In the genomic region with DNA sequence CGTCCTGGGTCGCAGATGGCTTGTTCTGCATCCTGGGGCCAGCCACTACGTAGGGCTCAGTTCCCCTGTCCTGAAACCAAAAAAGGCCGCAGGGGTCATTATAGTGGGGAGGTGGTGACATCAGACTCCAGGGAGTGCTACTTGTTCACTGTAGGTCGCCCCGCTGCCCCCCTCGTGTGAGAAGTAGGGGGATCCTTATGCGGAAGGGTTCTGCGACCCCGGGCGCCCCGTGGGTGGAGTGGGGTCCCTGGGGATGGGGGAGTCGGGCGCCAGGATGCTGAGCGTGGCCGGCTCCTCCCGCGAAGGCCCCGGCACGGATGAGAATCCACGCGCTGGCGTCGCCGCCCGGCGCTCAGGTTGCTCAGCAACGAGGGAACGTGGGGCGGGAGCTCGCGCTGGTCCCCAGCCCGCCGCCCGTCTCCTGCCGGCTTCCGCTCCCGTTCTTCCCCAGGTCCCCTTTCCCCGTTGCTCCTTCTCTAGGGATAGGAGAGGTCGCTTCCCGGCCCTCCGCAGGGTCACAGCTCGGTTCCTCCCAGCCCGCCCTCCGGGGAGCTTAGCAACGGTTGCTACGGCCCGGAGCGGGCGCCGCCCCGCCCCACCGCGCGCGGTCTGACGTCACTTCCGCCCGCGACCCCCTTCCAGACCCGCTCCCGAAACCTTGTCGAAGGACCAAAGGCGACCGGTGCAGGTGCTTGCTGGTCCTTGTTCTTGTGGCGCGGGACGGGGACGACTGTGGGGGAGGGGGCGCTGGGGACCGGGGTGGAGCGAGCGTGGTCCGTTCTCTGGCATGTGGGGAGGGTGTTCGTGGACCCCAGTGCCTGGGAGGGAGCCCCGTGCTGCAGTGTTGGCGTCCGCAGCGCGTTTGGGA, we compare ENCODE assay signal across 8 cellular contexts. TPM values are rescaled to one million over a fixed set of nuclear protein-coding genes. Genes with fewer than 3 reads are reported as not detected.
A peak's percentile ranks its signal among the peaks of the same experiment; 100 is the strongest.
DNase-seq lines count a peak whose midpoint lies in the region; ATAC-seq, FAIRE-seq and TF ChIP-seq lines count a peak whose summit lies in the region.

A gene with protein sequence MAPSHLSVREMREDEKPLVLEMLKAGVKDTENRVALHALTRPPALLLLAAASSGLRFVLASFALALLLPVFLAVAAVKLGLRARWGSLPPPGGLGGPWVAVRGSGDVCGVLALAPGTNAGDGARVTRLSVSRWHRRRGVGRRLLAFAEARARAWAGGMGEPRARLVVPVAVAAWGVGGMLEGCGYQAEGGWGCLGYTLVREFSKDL (plus strand): TSS at position 618 of the 868 bp plus-strand sequence. CDS start 521 bp downstream, outside the sequence.

- 4 to 12% methylated on average over 26 to 62 of the region's 80 CpGs for WGBS in thyroid gland, 2 donors

- H3K27ac ChIP-seq in Peyer's patch (peak within 1 kb of the TSS; percentile 77 to 87 (median 80)), thyroid gland (peak within 1 kb of the TSS; percentile 78 to 97 (median 80))

- ATAC-seq in HG03097 (IDR thresholded peaks at IDR 0.05; ENCODE audit: low FRiP score, unreplicated experiment): no peak

- intact Hi-C loops in thyroid gland (cut with DNase I): no loop called here

- peaks cover 0 to 42% (median 12%) of the 10 kb centered on the region in 4 donors for H3K4me1 ChIP-seq in Peyer's patch
- peaks cover 56% of the 10 kb centered on the region for H3K4me1 ChIP-seq in neuron (ENCODE audit: insufficient read depth, low read length)
- H3K4me1 ChIP-seq in thyroid gland: peaks cover 35 to 50% of the 10 kb centered on the region in 2 donors

- DNase-seq in GM12891 (ENCODE audit: insufficient read length, low spot score) (peak; percentile 97), HT-29 (ENCODE audit: low spot score) (peak; percentile 71), Peyer's patch (peak in 2 of 3 donors; percentile 48 to 63), foreskin fibroblast (peak; percentile 51 to 83), thyroid gland (peak; percentile 48)
- peak; percentile 86 for DNase-seq in activated effector memory CD4-positive, alpha-beta T cell treated with anti-CD3 and anti-CD28 coated beads, Interleukin-2, amount 50 U/mL, for 16 hours

- H3K27me3 ChIP-seq in Peyer's patch (no peaks in the 10 kb centered on the region), neuron (ENCODE audit: insufficient read depth, low read length) (no peaks in the 10 kb centered on the region), thyroid gland (no peaks in the 10 kb centered on the region)

- TF ChIP-seq POLR2A in GM12891 (IDR thresholded peaks at IDR 0.05; ENCODE audit: low read depth, low read length) (peak; percentile 24; the same call in 1 of the 2 replicates), Peyer's patch (IDR thresholded peaks at IDR 0.05) (no peak), thyroid gland (IDR thresholded peaks at IDR 0.05) (peak in 1 of 2 donors; percentile 32)

- H3K9me3 ChIP-seq in Peyer's patch: no peaks in the 10 kb centered on the region
- H3K9me3 ChIP-seq in neuron (ENCODE audit: low read length): no peaks in the 10 kb centered on the region
- no peaks in the 10 kb centered on the region for H3K9me3 ChIP-seq in thyroid gland

- H3K36me3 ChIP-seq in Peyer's patch: peaks cover 0 to 27% (median 0%) of the 10 kb centered on the region in 3 donors
- H3K36me3 ChIP-seq in neuron (ENCODE audit: insufficient read depth, low read length): peaks cover 3% of the 10 kb centered on the region
- peaks cover 0 to 18% of the 10 kb centered on the region in 2 donors for H3K36me3 ChIP-seq in thyroid gland

- FAIRE-seq in GM12891 (lab: Jason Lieb, UNC): peak; percentile 98

- TF ChIP-seq CTCF in Peyer's patch (IDR thresholded peaks at IDR 0.05) (no peak), foreskin fibroblast (IDR thresholded peaks at IDR 0.05; ENCODE audit: low read depth, low read length) (no peak), thyroid gland (IDR thresholded peaks at IDR 0.05) (no peak)

- peak within 1 kb of the TSS; percentile 66 for H2AFZ ChIP-seq in neuron (ENCODE audit: low read depth, low read length)

- H3K4me3 ChIP-seq in Peyer's patch (peak within 1 kb of the TSS; percentile 51 to 64 (median 58)), foreskin fibroblast (ENCODE audit: low read depth in 1 of 2, low read length in 2 of 2) (peak within 1 kb of the TSS; percentile 63 to 70), neuron (ENCODE audit: low read length) (peak within 1 kb of the TSS; percentile 67), thyroid gland (replicated peaks in 1 of 3) (peak within 1 kb of the TSS in 2 of 3 donors; percentile 40 to 47)

TF ChIP-seq in GM12891, 5 proteins besides CTCF, POLR2A, EP300 and RAD21:
- TF ChIP-seq POU2F2 (IDR thresholded peaks at IDR 0.05; ENCODE audit: low read depth, low read length): no peak
- TF ChIP-seq SPI1 (IDR thresholded peaks at IDR 0.05; ENCODE audit: low read depth, low read length): peak; percentile 47

RNA-seq across cellular contexts. Expression of the gene that starts here (rescaled TPM):
- polyA plus RNA-seq in GM12891 (2012; ENCODE audit: low read depth, missing spikeins): 18.6 TPM
- total RNA-seq in HT-29 (2014; rRNA removed; shearing (Covaris generic)): 28.9 and 34.9 TPM in 2 replicates
- total RNA-seq in Peyer's patch (1 to 10 TPM; 1.4 to 7.4 (median 3.0) TPM), thyroid gland (10 to 100 TPM in 2 of 4 donors, 1 to 10 TPM in 2; 5.1 to 28.3 (median 12.2) TPM)
